In the genomic region with DNA sequence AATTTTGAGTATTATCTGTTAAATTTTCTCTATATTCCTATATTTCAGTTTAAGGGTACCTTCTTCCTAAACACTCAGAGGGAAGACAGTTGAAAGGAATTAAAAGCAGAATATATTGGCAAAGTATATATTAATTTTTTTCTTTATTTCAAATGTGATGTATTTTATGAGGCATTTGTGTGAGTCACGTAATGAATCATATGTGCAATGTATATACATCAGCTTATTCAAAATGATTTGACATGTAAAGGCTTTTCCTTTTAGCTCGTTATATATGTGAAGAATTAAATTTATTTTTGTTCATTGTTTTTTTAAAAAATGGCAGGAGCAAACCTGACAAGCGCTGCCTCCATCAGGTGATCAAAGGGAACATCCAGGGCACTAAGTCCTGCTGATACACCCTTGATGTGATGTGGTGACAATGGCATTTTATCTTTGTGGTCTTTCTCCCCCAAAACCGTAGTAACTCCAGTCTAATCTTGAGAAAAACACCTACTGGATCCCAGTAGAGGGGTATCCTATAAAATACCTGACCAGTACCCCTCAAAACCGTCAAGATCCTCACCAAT, we compare ENCODE assay signal across 17 cellular contexts. TPM values are rescaled to one million over a fixed set of nuclear protein-coding genes. Genes with fewer than 3 reads are reported as not detected.
DNase-seq lines count a peak whose midpoint lies in the region; ATAC-seq and TF ChIP-seq lines count a peak whose summit lies in the region.
"Had no signal": no experiment of that assay in that cellular context is flagged by ENCODE, and none has a peak within 500 bp of the region (broad histone marks: within the 10 kb centered on the region; RNA-seq: fewer than 3 reads in every experiment).

No MANE protein-coding gene starts in this region.

- H3K9ac ChIP-seq in mammary epithelial cell (ENCODE audit: insufficient read depth, low read length): no peak overlapping the region

- CTCF ChIA-PET in Caco-2 (lab: Charles Lee) (interaction anchor here (0.9 kb wide), 1 partner anchor 35 kb away, joined by 3 read pairs; no protein-coding TSS in a partner anchor), mammary epithelial cell (lab: Charles Lee; ENCODE audit: low non-redundant PET) (no interaction called here)

- H3K4me3 ChIP-seq in Caco-2 (ENCODE audit: low read depth, low read length) (no peak overlapping the region), mammary epithelial cell (replicated peaks in 1 of 3; ENCODE audit: insufficient read depth in 1 of 3, low read depth in 2 of 3, low read length in 3 of 3) (no peak overlapping the region)
- H3K4me3 ChIP-seq: K562, PC-9 had no signal

- in situ Hi-C loops in mammary epithelial cell (cut with MboI; ENCODE audit: low sequenced_read_pairs in 2 of 2): no loop called here

- no peaks in the 10 kb centered on the region for H4K20me1 ChIP-seq in mammary epithelial cell (ENCODE audit: insufficient read depth, low read length)

- intact Hi-C loops in Caco-2 (cut with micrococcal nuclease; ENCODE audit: unreplicated experiment): no loop called here
- intact Hi-C loops in mammary epithelial cell (cut with micrococcal nuclease): no loop called here

- H3K4me1 ChIP-seq in Caco-2: peaks cover 62% of the 10 kb centered on the region
- peaks cover 11% of the 10 kb centered on the region for H3K4me1 ChIP-seq in mammary epithelial cell (ENCODE audit: insufficient read depth, low read length)
- peaks cover 21% of the 10 kb centered on the region for H3K4me1 ChIP-seq in foreskin keratinocyte

- no peak for DNase-seq in Caco-2
- peak; percentile 48 for DNase-seq in HS-5 (ENCODE audit: low read depth)
- peak; percentile 9 for DNase-seq in mammary epithelial cell
- DNase-seq in foreskin keratinocyte: peak in 1 of 2 donors; percentile 47
- DNase-seq in activated naive CD8-positive, alpha-beta T cell treated with anti-CD3 and anti-CD28 coated beads for 36 hours: no peak
- DNase-seq in NCI-H524 (lab: John Stamatoyannopoulos, UW): no peak
- DNase-seq in NCI-H1092 treated with DMSO at 0.1 percent for 48 hours (lab: John Stamatoyannopoulos, UW): no peak
- DNase-seq: CD4-positive, alpha-beta memory T cell; DMS79 treated with DMSO at 0.1 percent for 48 hours; GOT3; NCI-H2227 treated with DMSO at 0.1 percent for 48 hours; NCI-H526 treated with DMSO at 0.1 percent for 48 hours; NK-92 treated with Interleukin-12 subunit alpha and Interleukin-12 subunit beta, amount 100 ng/mL, for 24 hours; PC-9; SHP77 had no signal

- H3K4me1 Mint-ChIP-seq in Caco-2 (ENCODE audit: low read depth, unreplicated experiment): peaks cover 33% of the 10 kb centered on the region
- no peaks in the 10 kb centered on the region for H3K4me1 Mint-ChIP-seq in activated naive CD8-positive, alpha-beta T cell treated with anti-CD3 and anti-CD28 coated beads for 36 hours

- H3K4me3 Mint-ChIP-seq in Caco-2 (ENCODE audit: unreplicated experiment): no peak overlapping the region
- no peak overlapping the region for H3K4me3 Mint-ChIP-seq in activated naive CD8-positive, alpha-beta T cell treated with anti-CD3 and anti-CD28 coated beads for 36 hours
- H3K4me3 Mint-ChIP-seq: CD4-positive, alpha-beta memory T cell had no signal

- ATAC-seq in foreskin keratinocyte (peak; percentile 86), HG02763 (IDR thresholded peaks at IDR 0.05; ENCODE audit: unreplicated experiment) (no peak)
- ATAC-seq: K562 had no signal

- H3K36me3 Mint-ChIP-seq in Caco-2 (ENCODE audit: insufficient read depth, unreplicated experiment): peaks cover 41% of the 10 kb centered on the region
- H3K36me3 Mint-ChIP-seq in activated naive CD8-positive, alpha-beta T cell treated with anti-CD3 and anti-CD28 coated beads for 36 hours: no peaks in the 10 kb centered on the region
- H3K36me3 Mint-ChIP-seq: CD4-positive, alpha-beta memory T cell had no signal

- dilution Hi-C loops in mammary epithelial cell (cut with HindIII; ENCODE audit: low sequenced_read_pairs): no loop called here

- H3K27me3 ChIP-seq in Caco-2 (replicated peaks; ENCODE audit: control insufficient read depth, insufficient read depth, low read length) (no peaks in the 10 kb centered on the region), mammary epithelial cell (ENCODE audit: insufficient read depth, low read length) (no peaks in the 10 kb centered on the region), foreskin keratinocyte (no peaks in the 10 kb centered on the region)

- no peaks in the 10 kb centered on the region for H3K9me3 ChIP-seq in Caco-2
- no peaks in the 10 kb centered on the region for H3K9me3 ChIP-seq in mammary epithelial cell (replicated peaks; ENCODE audit: insufficient read depth, low read length)

- H3K4me2 ChIP-seq in mammary epithelial cell (ENCODE audit: insufficient read depth, low read depth, low read length): peak overlapping the region; percentile 10
- H3K4me2 ChIP-seq: PC-9 had no signal

- POLR2A ChIA-PET in Caco-2 (lab: Charles Lee): no interaction called here

- H3K27ac ChIP-seq in mammary epithelial cell (ENCODE audit: insufficient read depth, low read depth, low read length) (peak overlapping the region; percentile 27), foreskin keratinocyte (peak overlapping the region; percentile 34)
- H3K27ac ChIP-seq: PC-9 had no signal

- no TSS peak for BruUV-seq in Caco-2 (replicated peaks; lab: Mats Ljungman, UMichigan)
- BruUV-seq in mammary epithelial cell (replicated peaks; lab: Mats Ljungman, UMichigan): no TSS peak

- no peak overlapping the region for H2AFZ ChIP-seq in mammary epithelial cell (ENCODE audit: low read depth, low read length)
- H2AFZ ChIP-seq: PC-9 had no signal

- H3K27me3 Mint-ChIP-seq in Caco-2 (ENCODE audit: insufficient read depth, unreplicated experiment): no peaks in the 10 kb centered on the region
- H3K27me3 Mint-ChIP-seq in activated naive CD8-positive, alpha-beta T cell treated with anti-CD3 and anti-CD28 coated beads for 36 hours: peaks cover 15% of the 10 kb centered on the region
- H3K27me3 Mint-ChIP-seq: CD4-positive, alpha-beta memory T cell had no signal

- peaks cover 95% of the 10 kb centered on the region for H3K79me2 ChIP-seq in mammary epithelial cell (ENCODE audit: insufficient read depth, low read length)

- H3K27ac Mint-ChIP-seq in Caco-2 (ENCODE audit: unreplicated experiment): peak overlapping the region; percentile 25
- no peak overlapping the region for H3K27ac Mint-ChIP-seq in activated naive CD8-positive, alpha-beta T cell treated with anti-CD3 and anti-CD28 coated beads for 36 hours
- H3K27ac Mint-ChIP-seq: CD4-positive, alpha-beta memory T cell had no signal

- H3K9me3 Mint-ChIP-seq in Caco-2 (ENCODE audit: unreplicated experiment): no peaks in the 10 kb centered on the region
- no peaks in the 10 kb centered on the region for H3K9me3 Mint-ChIP-seq in activated naive CD8-positive, alpha-beta T cell treated with anti-CD3 and anti-CD28 coated beads for 36 hours
- H3K9me3 Mint-ChIP-seq: CD4-positive, alpha-beta memory T cell had no signal

- TF ChIP-seq CTCF in Caco-2 (IDR thresholded peaks at IDR 0.05; ENCODE audit: insufficient read depth in 1 of 2, low read depth in 1 of 2, low read length in 1 of 2, severe bottlenecking in 1 of 2, unreplicated experiment in 1 of 2) (no peak), mammary epithelial cell (conservative IDR thresholded peaks at IDR 0.05 in 1 of 2, IDR thresholded peaks at IDR 0.05 in 1 of 2; ENCODE audit: extremely low read depth in 1 of 2, insufficient read depth in 1 of 2, low read depth in 1 of 2, low read length in 2 of 2) (no peak), foreskin keratinocyte (conservative IDR thresholded peaks at IDR 0.05) (no peak)

- 65% methylated on average over 5 of the region's 5 CpGs for WGBS in mammary epithelial cell (ENCODE audit: low coverage, missing lambda C conversion rate)

- no peaks in the 10 kb centered on the region for H3K36me3 ChIP-seq in Caco-2 (ENCODE audit: control insufficient read depth, insufficient read depth, low read length)
- H3K36me3 ChIP-seq in mammary epithelial cell (ENCODE audit: insufficient read depth, low read length): no peaks in the 10 kb centered on the region

RNA-seq across cellular contexts. Expression of a gene that starts 8.9 kb away (rescaled TPM):
- total RNA-seq in Caco-2 (2022) (120 and 126 TPM in 2 replicates), mammary epithelial cell (10 to 100 TPM; 20.0 to 35.7 TPM), foreskin keratinocyte (23.2 and 24.7 TPM in 2 replicates)
- polyA plus RNA-seq in mammary epithelial cell (9.1 TPM), foreskin keratinocyte (2.9 and 3.7 TPM in 2 replicates)
- 18.6 TPM for polyA minus RNA-seq in mammary epithelial cell
- total RNA-seq in activated naive CD8-positive, alpha-beta T cell treated with anti-CD3 and anti-CD28 coated beads for 36 hours: 1 to 10 TPM; 4.4 to 4.6 TPM

Comparison
In these comparisons a context has a peak if more than half of its experiments do, and no peak if none do; other contexts are left out.
1. DNase-seq: peak in HS-5 (single experiment) and mammary epithelial cell (single experiment); none in Caco-2 (0 of 2), activated naive CD8-positive, alpha-beta T cell treated with anti-CD3 and anti-CD28 coated beads for 36 hours (single experiment), NCI-H524 (0 of 2) and NCI-H1092 treated with DMSO at 0.1 percent for 48 hours (single experiment).